Comparison of ENCODE assay signal across 5 cellular contexts in genomic region chr5:35239476-35239875, GRCh38.
"Had no signal": no experiment of that assay in that cellular context is flagged by ENCODE, and none has a peak within 500 bp of the region (broad histone marks: within the 10 kb centered on the region; RNA-seq: fewer than 3 reads in every experiment).

No MANE protein-coding gene starts in this region.

- H3K4me3 ChIP-seq: GM23338, K562 had no signal

- H3K4me2 ChIP-seq: GM23338 had no signal

- H3K4me3 Mint-ChIP-seq: GM23338, H9 had no signal

- H3K27ac Mint-ChIP-seq: GM23338 had no signal

- ATAC-seq: GM23338, K562 had no signal

- H3K9me3 Mint-ChIP-seq: GM23338, H9 had no signal

- H2AFZ ChIP-seq: GM23338 had no signal

- DNase-seq: H9, HCEC 1CT, IMR-90 had no signal
